In genomic region chr4:59500103-59500502, GRCh38 we compare ENCODE assay signal across 30 cellular contexts.
"Had no signal": no experiment of that assay in that cellular context is flagged by ENCODE, and none has a peak within 500 bp of the region (broad histone marks: within the 10 kb centered on the region; RNA-seq: fewer than 3 reads in every experiment).

No MANE protein-coding gene starts in this region.

- H3K4me3 ChIP-seq: adrenal gland, ascending aorta, body of pancreas, breast epithelium, cardiac muscle cell had no signal

- H3K36me3 ChIP-seq: adrenal gland, ascending aorta, brain microvascular endothelial cell, breast epithelium, cardiac muscle cell had no signal

- DNase-seq: activated effector memory CD4-positive, alpha-beta T cell treated with anti-CD3 and anti-CD28 coated beads, Interleukin-2, amount 50 U/mL, for 16 hours; activated gamma-delta T cell; activated gamma-delta T cell treated with Interleukin-2 at 50 U/mL for 16 hours; activated naive CD4-positive, alpha-beta T cell; activated naive CD4-positive, alpha-beta T cell treated with anti-CD3 and anti-CD28 coated beads for 36 hours; activated naive CD4-positive, alpha-beta T cell treated with anti-CD3 and anti-CD28 coated beads, Interleukin-2, amount 10 ng/mL, durations not matched to agents 7 days and 5 days; activated naive CD4-positive, alpha-beta T cell treated with anti-CD3 and anti-CD28 coated beads, Interleukin-2, amount 50 U/mL, for 16 hours; activated naive CD4-positive, alpha-beta T cell treated with Interleukin-2 at 50 U/mL for 16 hours; activated naive CD8-positive, alpha-beta T cell treated with anti-CD3 and anti-CD28 coated beads for 36 hours; activated naive CD8-positive, alpha-beta T cell treated with anti-CD3 and anti-CD28 coated beads, Interleukin-2, amount 10 ng/mL, durations not matched to agents 7 days and 5 days; activated naive CD8-positive, alpha-beta T cell treated with anti-CD3 and anti-CD28 coated beads, Interleukin-2, amount 50 U/mL, for 24 hours; activated T-cell treated with anti-CD3 and anti-CD28 coated beads, Interleukin-2, amount 50 U/mL, for 24 hours; activated T-cell treated with anti-CD3 and anti-CD28 coated beads, Interleukin-2, amount 50 U/mL, for 4 hours; activated T-cell treated with anti-CD3 and anti-CD28 coated beads, Interleukin-2, amount 50 U/mL, for 48 hours; activated T-cell treated with anti-CD3 and anti-CD28 coated beads, Interleukin-2, amount 50 U/mL, for 72 hours; adrenal gland; amniotic stem cell; amygdala; anterior cingulate cortex; aorta; body of pancreas; brain microvascular endothelial cell; caudate nucleus; central memory CD4-positive, alpha-beta T cell; cerebellar nuclear complex had no signal

- ATAC-seq: activated naive CD4-positive, alpha-beta T cell treated with anti-CD3 and anti-CD28 coated beads, Interleukin-2, amount 50 U/mL, for 72 hours; activated naive CD8-positive, alpha-beta T cell treated with anti-CD3 and anti-CD28 coated beads, Interleukin-2, amount 50 U/mL, for 24 hours; activated T-cell treated with anti-CD3 and anti-CD28 coated beads, Interleukin-2, amount 50 U/mL, for 4 hours; activated T-cell treated with anti-CD3 and anti-CD28 coated beads, Interleukin-2, amount 50 U/mL, for 72 hours; activated T-helper 17 cell treated with anti-CD3 and anti-CD28 coated beads, Interleukin-2, amount 50 U/mL, for 72 hours; body of pancreas had no signal

- H3K27me3 ChIP-seq: adrenal gland, ascending aorta, body of pancreas, brain microvascular endothelial cell, breast epithelium, cardiac muscle cell had no signal

- H3K4me1 ChIP-seq: adrenal gland, ascending aorta, body of pancreas, breast epithelium had no signal

- H3K27ac ChIP-seq: adrenal gland, ascending aorta, body of pancreas, brain microvascular endothelial cell, breast epithelium, cardiac muscle cell had no signal

- H3K9me3 ChIP-seq: adrenal gland, ascending aorta, body of pancreas, breast epithelium had no signal
